In the genomic region with DNA sequence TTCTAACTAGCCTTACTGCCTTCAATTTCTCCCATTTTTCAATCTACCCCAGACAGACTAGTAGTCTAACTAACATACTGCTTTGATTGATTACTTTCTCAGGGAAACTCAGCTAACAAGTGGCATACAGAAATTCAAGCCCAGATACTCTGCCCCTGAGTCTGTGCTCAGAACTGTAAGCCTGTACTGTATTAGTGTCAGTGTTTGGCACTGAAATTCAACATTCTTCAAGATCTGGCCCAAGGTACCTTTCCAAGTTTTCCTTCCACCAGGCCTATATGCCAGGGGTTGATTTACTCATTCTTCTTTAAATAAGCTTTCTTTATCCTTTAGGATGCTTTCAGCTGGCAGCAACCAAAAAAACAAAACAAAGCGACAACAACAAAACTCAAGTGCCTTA, we compare ENCODE assay signal across 27 cellular contexts.
"Had no signal": no experiment of that assay in that cellular context is flagged by ENCODE, and none has a peak within 500 bp of the region (broad histone marks: within the 10 kb centered on the region; RNA-seq: fewer than 3 reads in every experiment).

No MANE protein-coding gene starts in this region.

- H2AFZ ChIP-seq: hepatocyte, parathyroid adenoma had no signal

- H3K79me2 ChIP-seq: hepatocyte, parathyroid adenoma had no signal

- H3K4me1 ChIP-seq: heart right ventricle, left ventricle myocardium inferior, parathyroid adenoma, psoas muscle, right atrium auricular region, right lobe of liver, stomach, suprapubic skin, tibial artery, upper lobe of right lung had no signal

- ATAC-seq: heart right ventricle; mucosa of descending colon; naive thymus-derived CD8-positive, alpha-beta T cell; psoas muscle; right lobe of liver; stimulated activated naive B cell treated with anti-CD40 and anti-IgM and Interleukin-4, amounts not matched to agents 10 μg/mL and 1 μg/mL and 100 μg/mL, for 72 hours; stimulated activated naive CD8-positive, alpha-beta T cell treated with anti-CD3 and anti-CD28 coated beads, Interleukin-15, Interleukin-2, amounts not matched to agents 100 U/mL and 50 U/mL, for 24 hours; upper lobe of right lung had no signal

- H3K27me3 ChIP-seq: heart right ventricle, hepatocyte, neutrophil, right atrium auricular region, right lobe of liver, stomach, suprapubic skin, tibial artery, upper lobe of right lung had no signal

- DNase-seq: heart right ventricle; islet precursor cell; left ventricle myocardium inferior; midbrain; mucosa of descending colon; naive thymus-derived CD8-positive, alpha-beta T cell; occipital lobe; psoas muscle; right lobe of liver; stimulated activated CD4-positive, alpha-beta T cell treated with anti-CD3 and anti-CD28 coated beads, Interleukin-12 subunit alpha, Interleukin-12 subunit beta, amount 100 ng/mL, for 4 hours; stimulated activated CD4-positive, alpha-beta T cell treated with anti-CD3 and anti-CD28 coated beads, Interleukin-15, amount 100 ng/mL, for 24 hours; stimulated activated CD4-positive, alpha-beta T cell treated with anti-CD3 and anti-CD28 coated beads, Interleukin-2, amount 100 ng/mL, for 24 hours; stimulated activated CD4-positive, alpha-beta T cell treated with anti-CD3 and anti-CD28 coated beads, Interleukin-4, amount 100 ng/mL, for 1 hour; stimulated activated naive B cell treated with anti-CD40 and anti-IgM and Interleukin-4, amounts not matched to agents 10 μg/mL and 1 μg/mL and 100 μg/mL, for 72 hours; stimulated activated naive CD8-positive, alpha-beta T cell treated with anti-CD3 and anti-CD28 coated beads, Interleukin-15, Interleukin-2, amounts not matched to agents 100 U/mL and 50 U/mL, for 24 hours; stomach; tibial artery; trophoblast cell; upper lobe of right lung had no signal

- H3K27ac ChIP-seq: heart right ventricle, hepatocyte, left ventricle myocardium inferior, neutrophil, parathyroid adenoma, psoas muscle, right atrium auricular region, right lobe of liver, skin epidermis, stomach, suprapubic skin, thoracic aorta, tibial artery, upper lobe of right lung had no signal

- H3K9me3 ChIP-seq: heart right ventricle, left ventricle myocardium inferior, mucosa of descending colon, neutrophil, psoas muscle, right atrium auricular region, right lobe of liver, stomach, suprapubic skin, thoracic aorta, tibial artery, upper lobe of right lung had no signal

- H3K36me3 ChIP-seq: heart right ventricle, left ventricle myocardium inferior, neutrophil, right atrium auricular region, right lobe of liver, stomach, suprapubic skin, thoracic aorta, tibial artery, upper lobe of right lung had no signal

- H3K4me3 ChIP-seq: heart right ventricle, hepatocyte, left ventricle myocardium inferior, lung, mucosa of descending colon, psoas muscle, right atrium auricular region, right lobe of liver, skin epidermis, stomach, suprapubic skin, thoracic aorta, tibial artery, upper lobe of right lung had no signal

- H3K9ac ChIP-seq: parathyroid adenoma had no signal

- H3K4me2 ChIP-seq: hepatocyte had no signal
